8 cellular contexts compared by ENCODE assay signal in genomic region chr10:49164587-49165188, GRCh38.
DNase-seq lines count a peak whose midpoint lies in the region; ATAC-seq and TF ChIP-seq lines count a peak whose summit lies in the region.

No MANE protein-coding gene starts in this region.

- TF ChIP-seq POLR2A in erythroblast (IDR thresholded peaks at IDR 0.05; ENCODE audit: low read length), result no peak

- H3K4me1 Mint-ChIP-seq in nephron, result peaks cover 10% of the 10 kb centered on the region

- H3K9me3 Mint-ChIP-seq in nephron, result no peaks in the 10 kb centered on the region

- peaks cover 19% of the 10 kb centered on the region for H3K27me3 Mint-ChIP-seq in nephron (ENCODE audit: low read depth)

- ATAC-seq in GM19397 (IDR thresholded peaks at IDR 0.05; ENCODE audit: unreplicated experiment), result peak; percentile 68
- peak; percentile 83 for ATAC-seq in HG03558 (IDR thresholded peaks at IDR 0.05; ENCODE audit: extremely low read depth, unreplicated experiment)

- H3K27me3 ChIP-seq in WERI-Rb-1 (ENCODE audit: insufficient read depth, low read depth, severe bottlenecking), result peaks cover 14% of the 10 kb centered on the region

- TF ChIP-seq CTCF in WERI-Rb-1 (IDR thresholded peaks at IDR 0.05; ENCODE audit: low read depth, low read length), result peak; percentile 87
- peak; percentile 62 to 64 (median 64) for TF ChIP-seq CTCF in nephron (IDR thresholded peaks at IDR 0.05; ENCODE audit: unreplicated experiment in 3 of 3)

- peak overlapping the region in 1 of 3 experiments; percentile 5 for H3K27ac Mint-ChIP-seq in nephron

- no peaks in the 10 kb centered on the region for H3K9me3 ChIP-seq in WERI-Rb-1 (ENCODE audit: severe bottlenecking)

- H3K36me3 ChIP-seq in WERI-Rb-1, result no peaks in the 10 kb centered on the region

- H3K4me3 Mint-ChIP-seq in nephron, result no peak overlapping the region

- DNase-seq in DMS53 (lab: John Stamatoyannopoulos, UW) (peak; percentile 69), WERI-Rb-1 (peak; percentile 58), erythroblast (lab: John Stamatoyannopoulos, UW) (peak; percentile 30 to 32), SHP77 treated with DMSO at 0.1 percent for 48 hours (lab: John Stamatoyannopoulos, UW) (no peak), NCI-H510A (lab: John Stamatoyannopoulos, UW) (no peak)

- no peak overlapping the region for H3K27ac ChIP-seq in WERI-Rb-1

- H3K4me3 ChIP-seq in WERI-Rb-1 (ENCODE audit: low read depth, low read length), result no peak overlapping the region

- H3K36me3 Mint-ChIP-seq in nephron (ENCODE audit: low read depth), result no peaks in the 10 kb centered on the region

Comparison
In these comparisons a context has a peak if more than half of its experiments do, and no peak if none do; other contexts are left out.
1. DNase-seq: peak in DMS53 (single experiment), WERI-Rb-1 (single experiment) and erythroblast (2 of 2); none in SHP77 treated with DMSO at 0.1 percent for 48 hours (single experiment) and NCI-H510A (single experiment).